9 cellular contexts compared by ENCODE assay signal in the genomic region with DNA sequence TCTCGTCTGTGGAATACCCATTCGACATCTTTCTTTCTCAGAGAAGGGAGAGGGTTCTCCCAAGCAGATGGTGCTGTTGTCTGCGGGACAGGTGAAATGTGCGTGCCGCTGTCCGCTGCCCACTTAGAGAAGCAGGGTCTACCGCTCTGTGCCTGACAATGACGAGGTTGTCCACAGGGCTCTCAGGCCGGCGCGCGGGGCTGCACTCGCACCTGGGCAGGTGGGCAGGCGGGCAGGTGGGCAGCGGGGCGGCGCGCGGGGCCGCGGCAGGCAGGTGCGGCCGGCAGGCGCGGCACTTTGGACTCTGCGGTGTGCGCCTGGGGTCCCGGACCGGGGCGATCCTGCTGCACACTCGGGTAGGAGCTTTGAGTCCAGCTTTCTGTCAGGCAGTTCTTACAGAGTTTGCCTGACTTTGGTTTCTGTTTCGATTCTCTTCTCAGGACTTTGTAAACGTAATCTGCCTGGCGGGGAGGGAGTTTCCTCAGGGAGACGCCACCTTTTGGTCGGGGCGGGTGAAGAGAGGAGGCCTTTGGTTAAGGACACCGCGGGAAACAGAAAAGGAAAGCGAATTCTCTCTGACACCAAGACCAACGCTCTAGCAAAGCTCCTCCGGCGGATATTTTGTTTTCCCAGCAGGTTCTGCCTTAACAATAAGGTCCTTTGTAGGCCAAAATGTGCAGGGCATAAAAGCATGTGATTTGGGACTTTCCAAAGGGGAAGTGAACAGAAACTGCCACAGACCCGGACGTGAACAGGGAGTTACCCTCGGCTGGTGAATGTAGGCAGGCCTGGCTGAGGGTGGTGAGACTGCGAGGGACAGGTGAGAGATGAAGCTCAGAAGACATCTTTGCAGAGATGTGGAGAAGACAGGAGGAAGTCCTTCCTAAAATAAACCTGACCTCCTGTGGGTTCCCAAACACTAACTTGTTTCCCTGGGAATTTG. TPM values are rescaled to one million over a fixed set of nuclear protein-coding genes. Genes with fewer than 3 reads are reported as not detected.
DNase-seq lines count a peak whose midpoint lies in the region; ATAC-seq and TF ChIP-seq lines count a peak whose summit lies in the region.
"Had no signal": no experiment of that assay in that cellular context is flagged by ENCODE, and none has a peak within 500 bp of the region (broad histone marks: within the 10 kb centered on the region; RNA-seq: fewer than 3 reads in every experiment).

Gene IFIH1, minus strand, starts transcription at position 405 of the 943 bp plus-strand sequence. Its CDS starts 377 bp downstream, at position 28.

- peak within 1 kb of the TSS; percentile 98 for H3K27ac Mint-ChIP-seq in activated CD4-positive, alpha-beta T cell treated with anti-CD3 and anti-CD28 coated beads, Interleukin-2, amount 10 ng/mL, durations not matched to agents 7 days and 5 days

- DNase-seq in AG09309 (ENCODE audit: low read depth), result peak; percentile 55
- DNase-seq in NCI-H460 (ENCODE audit: extremely low read depth, low read depth), result peak; percentile 85
- peak; percentile 86 for DNase-seq in activated CD4-positive, alpha-beta T cell treated with anti-CD3 and anti-CD28 coated beads, Interleukin-2, amount 10 ng/mL, durations not matched to agents 7 days and 5 days
- DNase-seq in coronary artery (ENCODE audit: low spot score), result peak; percentile 86
- peak; percentile 90 for DNase-seq in left kidney (ENCODE audit: low read depth, low spot score)
- DNase-seq in stimulated activated CD4-positive, alpha-beta T cell treated with anti-CD3 and anti-CD28 coated beads, Interleukin-2, amount 100 ng/mL, for 24 hours, result peak; percentile 75 to 76

- H3K36me3 Mint-ChIP-seq in activated CD4-positive, alpha-beta T cell treated with anti-CD3 and anti-CD28 coated beads, Interleukin-2, amount 10 ng/mL, durations not matched to agents 7 days and 5 days (ENCODE audit: low read depth), result peaks cover 32% of the 10 kb centered on the region

- peak; percentile 49 for TF ChIP-seq CTCF in AG09309 (IDR thresholded peaks at IDR 0.05; ENCODE audit: control insufficient read depth, insufficient read depth, low read depth, low read length, missing control alignments)
- TF ChIP-seq CTCF in coronary artery (IDR thresholded peaks at IDR 0.05), result no peak

- H3K4me3 ChIP-seq in AG09309 (ENCODE audit: control insufficient read depth, low read depth, low read length), result peak within 1 kb of the TSS; percentile 59
- peak within 1 kb of the TSS; percentile 88 for H3K4me3 ChIP-seq in coronary artery

- H3K27ac ChIP-seq in coronary artery, result peak within 1 kb of the TSS; percentile 85 to 91

- peaks cover 61% of the 10 kb centered on the region for H3K4me1 Mint-ChIP-seq in activated CD4-positive, alpha-beta T cell treated with anti-CD3 and anti-CD28 coated beads, Interleukin-2, amount 10 ng/mL, durations not matched to agents 7 days and 5 days

- peaks cover 6% of the 10 kb centered on the region for H3K9me3 Mint-ChIP-seq in activated CD4-positive, alpha-beta T cell treated with anti-CD3 and anti-CD28 coated beads, Interleukin-2, amount 10 ng/mL, durations not matched to agents 7 days and 5 days

- H3K4me3 Mint-ChIP-seq in activated CD4-positive, alpha-beta T cell treated with anti-CD3 and anti-CD28 coated beads, Interleukin-2, amount 10 ng/mL, durations not matched to agents 7 days and 5 days, result peak within 1 kb of the TSS; percentile 88

- CTCF ChIA-PET in activated CD4-positive, alpha-beta T cell treated with anti-CD3 and anti-CD28 coated beads, Interleukin-2, amount 10 ng/mL, durations not matched to agents 7 days and 5 days (lab: Charles Lee), result interaction anchor here (1.1 to 2.7 kb wide), 5 partner anchors 10 to 35 kb away, joined by 3 to 17 read pairs (median 4); no protein-coding TSS in a partner anchor

- POLR2A ChIA-PET in activated CD4-positive, alpha-beta T cell treated with anti-CD3 and anti-CD28 coated beads, Interleukin-2, amount 10 ng/mL, durations not matched to agents 7 days and 5 days (lab: Charles Lee), result interaction anchor here (0.6 kb wide), 1 partner anchor 306 kb away, joined by 3 read pairs; no protein-coding TSS in a partner anchor

- ATAC-seq in GM18870 (IDR thresholded peaks at IDR 0.05; ENCODE audit: unreplicated experiment) (peak; percentile 87), HG03108 (IDR thresholded peaks at IDR 0.05; ENCODE audit: unreplicated experiment) (peak; percentile 85)

- H3K27me3 Mint-ChIP-seq in activated CD4-positive, alpha-beta T cell treated with anti-CD3 and anti-CD28 coated beads, Interleukin-2, amount 10 ng/mL, durations not matched to agents 7 days and 5 days, result no peaks in the 10 kb centered on the region

RNA-seq across cellular contexts. Expression of gene IFIH1, which starts in this region (rescaled TPM):
- total RNA-seq in NCI-H460 (2014; rRNA removed; shearing (Covaris generic)), result 5.1 and 6.6 TPM in 2 replicates
- polyA plus RNA-seq in NCI-H460 (2014; cell fraction: nucleus; rRNA removed), result 2.5 and 6.2 TPM in 2 replicates
- total RNA-seq in activated CD4-positive, alpha-beta T cell treated with anti-CD3 and anti-CD28 coated beads, Interleukin-2, amount 10 ng/mL, durations not matched to agents 7 days and 5 days, result 10 to 100 TPM; 57.3 to 65.5 TPM
- polyA plus RNA-seq: neural cell had no signal

Comparison
In these comparisons a context has a peak if more than half of its experiments do, and no peak if none do; other contexts are left out.
1. Peak in every context shown above with its lines: DNase-seq, ATAC-seq, H3K4me3 ChIP-seq and H3K27ac ChIP-seq.